ENCODE assay signal across 8 cellular contexts in genomic region chr1:27872802-27873665, GRCh38. TPM values are rescaled to one million over a fixed set of nuclear protein-coding genes. Genes with fewer than 3 reads are reported as not detected.
DNase-seq lines count a peak whose midpoint lies in the region; ATAC-seq and TF ChIP-seq lines count a peak whose summit lies in the region.

No MANE protein-coding gene starts in this region.

- POLR2A ChIA-PET in BJ (lab: Charles Lee): no interaction called here

- TF ChIP-seq CTCF in BJ (IDR thresholded peaks at IDR 0.05; ENCODE audit: insufficient read depth, low read depth, low read length) (no peak), esophagus squamous epithelium (IDR thresholded peaks at IDR 0.05) (no peak), nephron progenitor cell (IDR thresholded peaks at IDR 0.05) (no peak)

- no peak for DNase-seq in BJ (ENCODE audit: low read depth)
- DNase-seq in HK-2 (ENCODE audit: unreplicated experiment): peak; percentile 35
- DNase-seq in activated CD4-positive, alpha-beta T cell treated with anti-CD3 and anti-CD28 coated beads, Interleukin-2, amount 50 U/mL, for 1 hour: peak; percentile 27
- no peak for DNase-seq in esophagus squamous epithelium (lab: John Stamatoyannopoulos, UW)
- peak; percentile 35 for DNase-seq in nephron progenitor cell

- no peak for TF ChIP-seq POLR2A in esophagus squamous epithelium (IDR thresholded peaks at IDR 0.05)

- no peaks in the 10 kb centered on the region for H3K36me3 ChIP-seq in BJ (ENCODE audit: control insufficient read depth, insufficient read depth, low read length)
- H3K36me3 ChIP-seq in esophagus squamous epithelium: no peaks in the 10 kb centered on the region

- H3K4me1 Mint-ChIP-seq in nephron progenitor cell: peaks cover 6% of the 10 kb centered on the region

- H3K4me3 ChIP-seq in BJ (ENCODE audit: low read depth, low read length): peak overlapping the region; percentile 53
- peak overlapping the region; percentile 49 to 77 (median 66) for H3K4me3 ChIP-seq in esophagus squamous epithelium

- H3K27ac Mint-ChIP-seq in nephron progenitor cell: no peak overlapping the region

- H3K27ac ChIP-seq in esophagus squamous epithelium: peak overlapping the region; percentile 58 to 86 (median 76)

- CTCF ChIA-PET in BJ (lab: Yijun Ruan, JAX): interaction anchor here (1.4 kb wide), 1 partner anchor 106 kb away, joined by 3 read pairs; no protein-coding TSS in a partner anchor

- H3K27me3 ChIP-seq in BJ (ENCODE audit: control insufficient read depth, insufficient read depth, low read length): no peaks in the 10 kb centered on the region
- no peaks in the 10 kb centered on the region for H3K27me3 ChIP-seq in esophagus squamous epithelium

- no peaks in the 10 kb centered on the region for H3K36me3 Mint-ChIP-seq in nephron progenitor cell (ENCODE audit: low read depth)

- no peaks in the 10 kb centered on the region for H3K9me3 Mint-ChIP-seq in nephron progenitor cell

- intact Hi-C loops in esophagus squamous epithelium (cut with DNase I): no loop called here

- H3K4me3 Mint-ChIP-seq in nephron progenitor cell: peak overlapping the region; percentile 84

- ATAC-seq in GM19324 (IDR thresholded peaks at IDR 0.05; ENCODE audit: low FRiP score, unreplicated experiment) (no peak), GM19023 (IDR thresholded peaks at IDR 0.05; ENCODE audit: unreplicated experiment) (no peak), GM18909 (IDR thresholded peaks at IDR 0.05; ENCODE audit: poor library complexity, unreplicated experiment) (no peak)

- 14 to 23% methylated on average over 20 to 30 of the region's 40 CpGs for WGBS in esophagus squamous epithelium, 2 donors

- peaks cover 29% of the 10 kb centered on the region for H3K27me3 Mint-ChIP-seq in nephron progenitor cell (ENCODE audit: low read depth, poor library complexity)

- H3K9me3 ChIP-seq in esophagus squamous epithelium: no peaks in the 10 kb centered on the region

- peaks cover 0 to 46% (median 26%) of the 10 kb centered on the region in 3 donors for H3K4me1 ChIP-seq in esophagus squamous epithelium

RNA-seq across cellular contexts. Expression of gene THEMIS2, which starts 0.7 kb away (rescaled TPM):
- polyA plus RNA-seq in BJ (2011; rRNA removed): 2.0 and 2.4 TPM in 2 replicates
- 1.1 and 1.8 TPM in 2 replicates for polyA minus RNA-seq in BJ (2011; rRNA and poly(A)+ RNA removed)
- 10 to 100 TPM in 2 of 4 donors, 1 to 10 TPM in 2; 2.0 to 13.9 (median 8.6) TPM for total RNA-seq in esophagus squamous epithelium

RNA-seq across cellular contexts. Expression of gene RPA2, which starts 41.3 kb away (rescaled TPM):
- polyA plus RNA-seq in BJ (2011; rRNA removed): 51.7 and 54.3 TPM in 2 replicates
- polyA minus RNA-seq in BJ (2011; rRNA and poly(A)+ RNA removed): 7.6 and 11.0 TPM in 2 replicates
- 10 to 100 TPM; 11.8 to 38.2 (median 23.4) TPM for total RNA-seq in esophagus squamous epithelium

RNA-seq across cellular contexts. Expression of gene PPP1R8, which starts 42.5 kb away (rescaled TPM):
- 54.7 and 59.8 TPM in 2 replicates for polyA plus RNA-seq in BJ (2011; rRNA removed)
- 44.9 and 77.4 TPM in 2 replicates for polyA minus RNA-seq in BJ (2011; rRNA and poly(A)+ RNA removed)
- total RNA-seq in esophagus squamous epithelium: 10 to 100 TPM; 21.3 to 41.2 (median 33.4) TPM

Comparison
In these comparisons a context has a peak if more than half of its experiments do, and no peak if none do; other contexts are left out.
1. DNase-seq: peak in HK-2 (single experiment), activated CD4-positive, alpha-beta T cell treated with anti-CD3 and anti-CD28 coated beads, Interleukin-2, amount 50 U/mL, for 1 hour (single experiment) and nephron progenitor cell (single experiment); none in BJ (single experiment) and esophagus squamous epithelium (single experiment).